8 cellular contexts compared by ENCODE assay signal in the genomic region with DNA sequence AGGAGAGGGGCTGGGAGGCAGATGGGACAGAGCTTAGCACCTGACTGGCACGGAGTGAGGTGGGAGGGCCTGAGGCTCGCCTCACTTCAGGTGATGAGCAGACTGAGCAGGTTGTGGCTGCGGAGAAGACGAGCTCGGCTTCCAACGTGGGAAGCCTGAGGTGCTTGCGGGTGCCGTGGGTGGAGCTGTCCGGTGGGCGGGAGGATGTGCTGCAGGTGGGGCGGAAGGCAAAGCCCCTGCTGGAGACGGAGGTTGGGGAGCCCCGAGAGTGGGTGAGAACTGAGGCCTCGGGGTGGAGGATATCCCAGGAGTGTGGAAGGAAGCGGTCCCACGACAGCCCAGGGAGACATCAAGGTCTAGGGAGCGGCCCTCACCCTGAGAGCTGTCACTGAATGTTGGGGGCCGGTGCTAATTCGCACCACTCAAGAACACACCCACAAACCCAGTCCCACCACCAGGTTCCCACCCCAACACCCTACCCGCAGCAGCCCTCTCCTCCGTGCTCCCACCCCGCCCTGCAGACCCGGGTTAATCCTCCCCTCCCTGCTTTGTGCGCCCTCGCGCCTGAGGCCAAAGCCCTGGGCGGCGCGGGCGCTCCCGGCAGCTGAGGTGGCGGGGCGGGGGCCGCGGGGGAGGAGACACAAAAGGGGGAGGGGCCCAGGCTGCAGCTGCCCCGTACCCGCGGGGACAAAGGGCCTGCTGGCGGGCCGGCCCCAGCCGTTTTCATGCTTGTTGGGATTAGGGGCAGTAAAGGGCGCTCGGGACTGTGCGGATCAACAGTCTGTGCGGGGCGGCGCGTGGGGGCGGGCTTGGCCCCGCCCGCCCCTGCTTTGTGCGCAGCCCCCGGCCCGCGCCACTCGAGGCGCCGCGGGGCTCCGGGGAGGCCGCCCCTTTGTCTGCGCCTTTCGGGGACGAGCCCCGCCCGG. TPM values are rescaled to one million over a fixed set of nuclear protein-coding genes. Genes with fewer than 3 reads are reported as not detected.
DNase-seq lines count a peak whose midpoint lies in the region; ATAC-seq, FAIRE-seq and TF ChIP-seq lines count a peak whose summit lies in the region.

No MANE protein-coding gene starts in this region.

- 10 to 18% methylated on average over 21 to 44 of the region's 66 CpGs for WGBS in tibial nerve, 2 donors

- H3K4me2 ChIP-seq in endothelial cell of umbilical vein (ENCODE audit: insufficient read depth, low read length), result peak overlapping the region; percentile 56

- peaks cover 43 to 55% of the 10 kb centered on the region in 2 experiments for H3K27me3 ChIP-seq in endothelial cell of umbilical vein (ENCODE audit: control insufficient read depth in 2 of 2, insufficient read depth in 2 of 2, low read length in 2 of 2)
- H3K27me3 ChIP-seq in tibial nerve, result peaks cover 0 to 34% of the 10 kb centered on the region in 2 donors

- H3K27ac ChIP-seq in endothelial cell of umbilical vein (ENCODE audit: insufficient read depth, low read depth, low read length) (no peak overlapping the region), tibial nerve (no peak overlapping the region)

- CTCF ChIA-PET in endothelial cell of umbilical vein (lab: Charles Lee), result interaction anchor here (2.3 to 10.0 kb wide), 2 partner anchors 9 to 19 kb away, joined by 6 to 117 read pairs; a partner anchor contains a TSS

- no peak for TF ChIP-seq EP300 in tibial nerve (IDR thresholded peaks at IDR 0.05)

- peak overlapping the region in 2 of 3 experiments; percentile 5 to 20 for H3K4me3 ChIP-seq in endothelial cell of umbilical vein (replicated peaks in 1 of 3; ENCODE audit: insufficient read depth in 1 of 3, low read depth in 1 of 3, low read length in 3 of 3)
- peak overlapping the region; percentile 6 to 58 (median 33) for H3K4me3 ChIP-seq in tibial nerve

- peaks cover 2% of the 10 kb centered on the region for H4K20me1 ChIP-seq in endothelial cell of umbilical vein (replicated peaks; ENCODE audit: control insufficient read depth, extremely low read depth, insufficient read depth, low read length)

- H3K36me3 ChIP-seq in endothelial cell of umbilical vein (ENCODE audit: control insufficient read depth in 2 of 2, extremely low read depth in 1 of 2, insufficient read depth in 2 of 2, low read length in 2 of 2) (no peaks in the 10 kb centered on the region), tibial nerve (no peaks in the 10 kb centered on the region)

- POLR2A ChIA-PET in endothelial cell of umbilical vein (lab: Charles Lee), result no interaction called here

- H3K4me1 ChIP-seq in endothelial cell of umbilical vein (ENCODE audit: control insufficient read depth, extremely low read depth, insufficient read depth, low read length) (peaks cover 6% of the 10 kb centered on the region), tibial nerve (peaks cover 0 to 17% (median 0%) of the 10 kb centered on the region in 4 donors)

- peak; percentile 33 for FAIRE-seq in endothelial cell of umbilical vein (lab: Jason Lieb, UNC)

- TF ChIP-seq POLR2A in endothelial cell of umbilical vein (IDR thresholded peaks at IDR 0.05; ENCODE audit: low read depth, low read length) (no peak), tibial nerve (IDR thresholded peaks at IDR 0.05) (no peak)

- peak overlapping the region; percentile 16 for H2AFZ ChIP-seq in endothelial cell of umbilical vein (ENCODE audit: low read depth, low read length)

- H3K79me2 ChIP-seq in endothelial cell of umbilical vein (ENCODE audit: control insufficient read depth, insufficient read depth, low read length), result no peaks in the 10 kb centered on the region

- BruUV-seq in endothelial cell of umbilical vein (replicated peaks; lab: Mats Ljungman, UMichigan), result no TSS peak

- H3K9ac ChIP-seq in endothelial cell of umbilical vein (replicated peaks; ENCODE audit: extremely low read depth, insufficient read depth, low read length), result no peak overlapping the region

- DNase-seq in D341Med (ENCODE audit: low spot score) (peak; percentile 92), NCI-H1417 (lab: John Stamatoyannopoulos, UW) (peak; percentile 81 to 92 (median 91)), endothelial cell of umbilical vein (ENCODE audit: low read depth, low spot score) (no peak), myocyte (ENCODE audit: low read depth) (peak; percentile 65), tibial nerve (ENCODE audit: low spot score in 2 of 2) (no peak), NOMO-1 treated with DMSO at 0.1 percent for 48 hours (lab: John Stamatoyannopoulos, UW; ENCODE audit: unreplicated experiment) (no peak)
- DNase-seq in activated CD4-positive, alpha-beta T cell treated with anti-CD3 and anti-CD28 coated beads, Interleukin-2, amount 50 U/mL, for 48 hours, result peak; percentile 30 to 42

- TF ChIP-seq CTCF in endothelial cell of umbilical vein (IDR thresholded peaks at IDR 0.05; ENCODE audit: extremely low read depth in 1 of 2, insufficient read depth in 1 of 2, low read depth in 1 of 2, low read length in 2 of 2) (no peak), tibial nerve (IDR thresholded peaks at IDR 0.05) (no peak)

- no peak for ATAC-seq in GM21529 (IDR thresholded peaks at IDR 0.05; ENCODE audit: unreplicated experiment)

- no peaks in the 10 kb centered on the region for H3K9me3 ChIP-seq in endothelial cell of umbilical vein (replicated peaks; ENCODE audit: control insufficient read depth, insufficient read depth, low read length)
- H3K9me3 ChIP-seq in tibial nerve, result no peaks in the 10 kb centered on the region

- no peaks in the 10 kb centered on the region for H3K9me1 ChIP-seq in endothelial cell of umbilical vein (replicated peaks; ENCODE audit: control insufficient read depth, extremely low read depth, insufficient read depth, low read length)

- intact Hi-C loops in endothelial cell of umbilical vein (cut with micrococcal nuclease), result no loop called here

- dilution Hi-C loops in endothelial cell of umbilical vein (cut with MboI; ENCODE audit: extremely low pct_ligation_motif_present, low sequenced_read_pairs), result no loop called here

TF ChIP-seq in endothelial cell of umbilical vein, 7 proteins besides CTCF, POLR2A, EP300 and RAD21:
- TF ChIP-seq MYC (IDR thresholded peaks at IDR 0.05; ENCODE audit: low read depth, low read length), result no peak
- TF ChIP-seq EZH2 (IDR thresholded peaks at IDR 0.05; ENCODE audit: borderline replicate concordance, low read depth, low read length, severe bottlenecking), result peak; percentile 44
TF ChIP-seq in endothelial cell of umbilical vein: peak in this region for 1.

RNA-seq across cellular contexts. Expression of a gene that starts 11.2 kb away (rescaled TPM):
- total RNA-seq in endothelial cell of umbilical vein (15.3 and 18.5 TPM in 2 replicates), myocyte (29.0 and 37.5 TPM in 2 replicates), tibial nerve (10 to 100 TPM; 23.4 to 28.3 (median 26.8) TPM)
- 12.4 and 13.3 TPM in 2 replicates for polyA plus RNA-seq in endothelial cell of umbilical vein
- polyA plus RNA-seq in endothelial cell of umbilical vein (2011; cell fraction: cytosol; rRNA removed), result 10.2 and 11.5 TPM in 2 replicates
- polyA plus RNA-seq in endothelial cell of umbilical vein (2011; cell fraction: nucleus; rRNA removed), result 14.0 and 18.7 TPM in 2 replicates
- polyA plus RNA-seq in endothelial cell of umbilical vein (2012), result 14.1 and 17.0 TPM in 2 replicates
- 24.4 and 32.5 TPM in 2 replicates for polyA minus RNA-seq in endothelial cell of umbilical vein
- polyA minus RNA-seq in endothelial cell of umbilical vein (2011; cell fraction: cytosol; rRNA and poly(A)+ RNA removed), result 13.9 TPM
- 4.5 and 4.9 TPM in 2 replicates for polyA minus RNA-seq in endothelial cell of umbilical vein (2011; cell fraction: nucleus; rRNA and poly(A)+ RNA removed)
- polyA plus RNA-seq in myocyte (2012), result 36.2 TPM

Comparison
In these comparisons a context has a peak if more than half of its experiments do, and no peak if none do; other contexts are left out.
1. DNase-seq: peak in D341Med (single experiment), NCI-H1417 (3 of 3), activated CD4-positive, alpha-beta T cell treated with anti-CD3 and anti-CD28 coated beads, Interleukin-2, amount 50 U/mL, for 48 hours (2 of 2) and myocyte (single experiment); none in endothelial cell of umbilical vein (single experiment), tibial nerve (0 of 2) and NOMO-1 treated with DMSO at 0.1 percent for 48 hours (single experiment).